In genomic region chr7:151245360-151246160, GRCh38 we compare ENCODE assay signal across 2 cellular contexts.
A peak's percentile ranks its signal among the peaks of the same experiment; 100 is the strongest.
TF ChIP-seq lines count a peak whose summit lies in the region.

No MANE protein-coding gene starts in this region.

TF ChIP-seq in HEK293T, 16 proteins besides CTCF, POLR2A, EP300 and RAD21:
- TF ChIP-seq FOXK2 (IDR thresholded peaks at IDR 0.05) (no peak), FOXM1 (IDR thresholded peaks at IDR 0.05; ENCODE audit: borderline replicate concordance) (peak; percentile 54; the same call in 1 of the 2 replicates)
TF ChIP-seq in HEK293T: peak in this region for 1.

TF ChIP-seq in GM12878, 131 proteins besides CTCF, POLR2A, EP300 and RAD21:
- no peak for TF ChIP-seq ZZZ3 (IDR thresholded peaks at IDR 0.05; ENCODE audit: control insufficient read depth, insufficient read length, low read depth)
- TF ChIP-seq BACH1 (IDR thresholded peaks at IDR 0.05; ENCODE audit: borderline replicate concordance), result 0 out of 2 replicates have a peak, but pooled peaks have one; percentile 35
- TF ChIP-seq SRF (IDR thresholded peaks at IDR 0.05; ENCODE audit: low read depth in 2 of 2, low read length in 2 of 2), result peak; percentile 94 to 95
- TF ChIP-seq GATAD2B (conservative IDR thresholded peaks at IDR 0.05; ENCODE audit: low read depth), result 0 out of 2 replicates have a peak, but pooled peaks have one; percentile 41
- no peak for TF ChIP-seq ZBTB4 (CRISPR knock-in tag; IDR thresholded peaks at IDR 0.05)
- no peak for TF ChIP-seq ETV6 (conservative IDR thresholded peaks at IDR 0.05 in 1 of 2, IDR thresholded peaks at IDR 0.05 in 1 of 2; ENCODE audit: borderline replicate concordance in 1 of 2, low read depth in 1 of 2)
- TF ChIP-seq IKZF1 (conservative IDR thresholded peaks at IDR 0.05), result peak; percentile 27; the same call in 1 of the 2 replicates
- no peak for TF ChIP-seq RELB (IDR thresholded peaks at IDR 0.05; ENCODE audit: low read depth)
- no peak for TF ChIP-seq BCL3 (IDR thresholded peaks at IDR 0.05; ENCODE audit: borderline replicate concordance, insufficient read depth, low read depth, low read length, poor library complexity, severe bottlenecking)
- TF ChIP-seq CBFB (IDR thresholded peaks at IDR 0.05; ENCODE audit: low read depth), result no peak
- TF ChIP-seq BHLHE40 (IDR thresholded peaks at IDR 0.05; ENCODE audit: borderline replicate concordance in 1 of 2, low read depth in 2 of 2, low read length in 1 of 2), result peak in 1 of 2 experiments; percentile 42; a peak in 1 of 4 replicates
- TF ChIP-seq NKRF (conservative IDR thresholded peaks at IDR 0.05), result 0 out of 2 replicates have a peak, but pooled peaks have one; percentile 26
- no peak for TF ChIP-seq REST (IDR thresholded peaks at IDR 0.05; ENCODE audit: low read depth, low read length)
- 0 out of 2 replicates have a peak, but pooled peaks have one; percentile 43 for TF ChIP-seq NR2F1 (conservative IDR thresholded peaks at IDR 0.05)
- no peak for TF ChIP-seq USF1 (IDR thresholded peaks at IDR 0.05; ENCODE audit: borderline replicate concordance, extremely low read length, insufficient read depth, low read depth, low read length)
- TF ChIP-seq EGR1 (IDR thresholded peaks at IDR 0.05; ENCODE audit: borderline replicate concordance in 1 of 2, low read depth in 2 of 2, low read length in 2 of 2), result peak in 1 of 2 experiments; percentile 72; a peak in 2 of 3 replicates
- TF ChIP-seq POLR2AphosphoS5 (IDR thresholded peaks at IDR 0.05; ENCODE audit: low read length), result no peak
